ENCODE assay signal across 7 cellular contexts in the genomic region with DNA sequence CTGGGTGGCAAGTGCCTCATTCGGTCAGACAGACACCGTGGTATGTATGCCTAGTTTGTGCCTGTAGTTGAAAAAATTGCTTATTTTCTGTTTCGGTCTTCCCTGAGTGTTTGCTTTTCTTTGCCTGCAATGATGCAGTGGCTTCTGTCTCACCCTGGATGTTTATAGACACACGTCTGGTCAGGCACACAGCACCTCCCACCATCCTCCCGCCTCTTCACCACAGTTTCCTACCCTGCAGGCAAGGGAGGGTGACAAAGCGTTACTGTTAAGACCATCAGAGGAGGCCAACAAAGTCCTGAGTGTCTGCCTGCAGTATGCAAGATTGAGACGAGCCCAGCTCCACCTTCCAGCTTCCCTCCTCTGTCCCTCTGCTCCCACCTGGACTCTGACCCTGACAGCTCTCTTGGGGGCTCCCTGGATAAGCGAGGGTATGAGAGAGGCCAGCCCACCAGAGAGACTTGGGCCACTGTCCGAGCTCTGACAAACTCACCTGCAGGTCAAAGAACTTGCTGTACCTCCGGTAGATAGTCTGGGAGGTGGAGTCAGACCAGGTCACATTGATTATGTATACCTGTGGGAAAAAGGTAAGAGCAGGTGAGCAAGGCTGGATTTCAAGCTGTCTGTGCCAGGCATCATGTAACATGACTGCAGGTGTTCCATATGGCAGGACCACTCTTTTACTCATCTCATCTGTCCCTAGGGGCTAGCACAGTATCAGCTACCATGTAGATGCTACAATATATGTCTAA. TPM values are rescaled to one million over a fixed set of nuclear protein-coding genes. Genes with fewer than 3 reads are reported as not detected.
DNase-seq lines count a peak whose midpoint lies in the region; ATAC-seq and TF ChIP-seq lines count a peak whose summit lies in the region.

No MANE protein-coding gene starts in this region.

- peak overlapping the region; percentile 76 for H3K27ac Mint-ChIP-seq in T-helper 2 cell treated with Interferon-gamma antibody and Interleukin-4, amounts not matched to agents 5 μg/mL and 100 μg/mL, for 36 hours
- peak overlapping the region; percentile 79 for H3K27ac Mint-ChIP-seq in type B pancreatic cell

- peaks cover 13% of the 10 kb centered on the region for H3K27me3 Mint-ChIP-seq in T-helper 2 cell treated with Interferon-gamma antibody and Interleukin-4, amounts not matched to agents 5 μg/mL and 100 μg/mL, for 36 hours (ENCODE audit: low read depth)
- peaks cover 5% of the 10 kb centered on the region for H3K27me3 Mint-ChIP-seq in type B pancreatic cell

- peaks cover 38% of the 10 kb centered on the region for H3K4me1 Mint-ChIP-seq in T-helper 2 cell treated with Interferon-gamma antibody and Interleukin-4, amounts not matched to agents 5 μg/mL and 100 μg/mL, for 36 hours (ENCODE audit: low read depth)
- H3K4me1 Mint-ChIP-seq in type B pancreatic cell (ENCODE audit: unreplicated experiment) = peaks cover 34% of the 10 kb centered on the region

- DNase-seq in GM19238 (ENCODE audit: insufficient read length, low spot score) = peak; percentile 57
- DNase-seq in T-helper 2 cell treated with Interferon-gamma antibody and Interleukin-4, amounts not matched to agents 5 μg/mL and 100 μg/mL, for 36 hours (ENCODE audit: low spot score) = peak; percentile 65
- peak; percentile 94 for DNase-seq in foreskin melanocyte
- no peak for DNase-seq in type B pancreatic cell (ENCODE audit: extremely low spot score, unreplicated experiment)
- no peak for DNase-seq in NCI-H2029 treated with DMSO at 0.1 percent for 48 hours (lab: John Stamatoyannopoulos, UW)
- no peak for DNase-seq in NCI-H2196 treated with DMSO at 0.1 percent for 48 hours (lab: John Stamatoyannopoulos, UW; ENCODE audit: unreplicated experiment)

- H3K4me3 Mint-ChIP-seq in T-helper 2 cell treated with Interferon-gamma antibody and Interleukin-4, amounts not matched to agents 5 μg/mL and 100 μg/mL, for 36 hours = peak overlapping the region; percentile 60
- H3K4me3 Mint-ChIP-seq in type B pancreatic cell = peak overlapping the region; percentile 60

- ATAC-seq in HG03064 (IDR thresholded peaks at IDR 0.05; ENCODE audit: low read depth, unreplicated experiment) = peak; percentile 93

- no peak for TF ChIP-seq CTCF in type B pancreatic cell (conservative IDR thresholded peaks at IDR 0.05)

- peaks cover 3% of the 10 kb centered on the region for H3K36me3 Mint-ChIP-seq in T-helper 2 cell treated with Interferon-gamma antibody and Interleukin-4, amounts not matched to agents 5 μg/mL and 100 μg/mL, for 36 hours (ENCODE audit: low read depth)
- peaks cover 17% of the 10 kb centered on the region for H3K36me3 Mint-ChIP-seq in type B pancreatic cell

- no peaks in the 10 kb centered on the region for H3K9me3 Mint-ChIP-seq in T-helper 2 cell treated with Interferon-gamma antibody and Interleukin-4, amounts not matched to agents 5 μg/mL and 100 μg/mL, for 36 hours
- peaks cover 4% of the 10 kb centered on the region for H3K9me3 Mint-ChIP-seq in type B pancreatic cell

RNA-seq across cellular contexts. Expression of gene SH3PXD2A, which starts 54.4 kb away (rescaled TPM):
- total RNA-seq in type B pancreatic cell (ENCODE audit: low replicate concordance) = 22.3 and 38.6 TPM in 2 replicates

Comparison
In these comparisons a context has a peak if more than half of its experiments do, and no peak if none do; other contexts are left out.
1. DNase-seq: peak in GM19238 (single experiment), T-helper 2 cell treated with Interferon-gamma antibody and Interleukin-4, amounts not matched to agents 5 μg/mL and 100 μg/mL, for 36 hours (single experiment) and foreskin melanocyte (single experiment); none in type B pancreatic cell (single experiment), NCI-H2029 treated with DMSO at 0.1 percent for 48 hours (single experiment) and NCI-H2196 treated with DMSO at 0.1 percent for 48 hours (single experiment).